In genomic region chr9:123686131-123686848, GRCh38 we compare ENCODE assay signal across 15 cellular contexts.
DNase-seq lines count a peak whose midpoint lies in the region; ATAC-seq and TF ChIP-seq lines count a peak whose summit lies in the region.
"Had no signal": no experiment of that assay in that cellular context is flagged by ENCODE, and none has a peak within 500 bp of the region (broad histone marks: within the 10 kb centered on the region; RNA-seq: fewer than 3 reads in every experiment).

No MANE protein-coding gene starts in this region.

- no peaks in the 10 kb centered on the region for H3K36me3 ChIP-seq in smooth muscle cell (ENCODE audit: low read depth)
- H3K36me3 ChIP-seq: Peyer's patch, WERI-Rb-1 had no signal

- DNase-seq in DMS53 (lab: John Stamatoyannopoulos, UW), result peak; percentile 20
- no peak for DNase-seq in DMS53 treated with DMSO at 0.1 percent for 48 hours (lab: John Stamatoyannopoulos, UW; ENCODE audit: unreplicated experiment)
- peak; percentile 13 for DNase-seq in NCI-H82 treated with DMSO at 0.1 percent for 48 hours (lab: John Stamatoyannopoulos, UW; ENCODE audit: unreplicated experiment)
- DNase-seq in fibroblast of gingiva (ENCODE audit: low read depth), result peak; percentile 10
- DNase-seq in pons (ENCODE audit: low spot score), result peak; percentile 16
- DNase-seq in smooth muscle cell (lab: John Stamatoyannopoulos, UW; ENCODE audit: unreplicated experiment), result no peak
- DNase-seq: 8988T; activated T-cell treated with anti-CD3 and anti-CD28 coated beads, Interleukin-2, amount 50 U/mL, for 24 hours; HCEC 1CT; hippocampal formation; naive thymus-derived CD4-positive, alpha-beta T cell; Peyer's patch; WERI-Rb-1 had no signal

- H3K9me3 ChIP-seq in smooth muscle cell (replicated peaks; ENCODE audit: low read depth), result no peaks in the 10 kb centered on the region
- H3K9me3 ChIP-seq: Peyer's patch had no signal

- WGBS in smooth muscle cell (ENCODE audit: low lambda C conversion rate), result 66% methylated on average over 5 of the region's 5 CpGs

- H3K79me2 ChIP-seq in smooth muscle cell (ENCODE audit: low read depth), result no peaks in the 10 kb centered on the region

- H3F3A ChIP-seq in smooth muscle cell (ENCODE audit: low read depth), result no peaks in the 10 kb centered on the region

- no peaks in the 10 kb centered on the region for H3K4me1 ChIP-seq in smooth muscle cell (ENCODE audit: low read depth)
- H3K4me1 ChIP-seq: Peyer's patch had no signal

- no peak overlapping the region for H3K4me3 ChIP-seq in smooth muscle cell
- H3K4me3 ChIP-seq: Peyer's patch had no signal

- H3K4me2 ChIP-seq in smooth muscle cell, result no peak overlapping the region

- no peak overlapping the region for H2AFZ ChIP-seq in smooth muscle cell (ENCODE audit: low read depth)

- H3K27ac ChIP-seq in smooth muscle cell (ENCODE audit: low read depth), result no peak overlapping the region
- H3K27ac ChIP-seq: Peyer's patch had no signal

- ATAC-seq in GM18517 (IDR thresholded peaks at IDR 0.05; ENCODE audit: unreplicated experiment) (no peak), HG03521 (IDR thresholded peaks at IDR 0.05; ENCODE audit: unreplicated experiment) (no peak)
- ATAC-seq: naive thymus-derived CD4-positive, alpha-beta T cell had no signal

- peaks cover 26% of the 10 kb centered on the region for H4K20me1 ChIP-seq in smooth muscle cell (ENCODE audit: low read depth)

- peaks cover 46% of the 10 kb centered on the region for H3K27me3 ChIP-seq in smooth muscle cell (ENCODE audit: low read depth)
- H3K27me3 ChIP-seq: Peyer's patch had no signal

- TF ChIP-seq CTCF in smooth muscle cell (IDR thresholded peaks at IDR 0.05; ENCODE audit: borderline replicate concordance, insufficient read depth, poor library complexity, severe bottlenecking), result no peak

- no peak overlapping the region for H3K9ac ChIP-seq in smooth muscle cell (ENCODE audit: low read depth)

Comparison
In these comparisons a context has a peak if more than half of its experiments do, and no peak if none do; other contexts are left out.
1. DNase-seq: peak in DMS53 (single experiment), NCI-H82 treated with DMSO at 0.1 percent for 48 hours (single experiment), fibroblast of gingiva (single experiment) and pons (single experiment); none in DMS53 treated with DMSO at 0.1 percent for 48 hours (single experiment) and smooth muscle cell (single experiment).